In genomic region chr17:44655983-44656700, GRCh38 we compare ENCODE assay signal across 9 cellular contexts. TPM values are rescaled to one million over a fixed set of nuclear protein-coding genes. Genes with fewer than 3 reads are reported as not detected.
DNase-seq lines count a peak whose midpoint lies in the region; ATAC-seq lines count a peak whose summit lies in the region.
"Had no signal": no experiment of that assay in that cellular context is flagged by ENCODE, and none has a peak within 500 bp of the region (broad histone marks: within the 10 kb centered on the region; RNA-seq: fewer than 3 reads in every experiment).

MEIOC (plus strand) TSS chr17:44656468; CDS start chr17:44656614, 146 bp downstream.

- intact Hi-C loops in posterior cingulate gyrus (cut with DNase I) = no loop called here

- peaks cover 5% of the 10 kb centered on the region for H3K9me3 ChIP-seq in iPS-18c (ENCODE audit: control insufficient read depth, insufficient read depth, low read length)

- DNase-seq in Daoy (ENCODE audit: low read depth) (peak; percentile 28), NCI-H1930 (lab: John Stamatoyannopoulos, UW) (peak; percentile 81 to 88), activated T-cell treated with anti-CD3 and anti-CD28 coated beads for 48 hours (ENCODE audit: low read depth) (peak; percentile 52), posterior cingulate gyrus (no peak)
- peak; percentile 11 for DNase-seq in stimulated activated CD8-positive, alpha-beta memory T cell treated with anti-CD3 and anti-CD28 coated beads, Interleukin-15, amount 100 ng/mL, for 24 hours (ENCODE audit: low read depth)

- H3K4me3 ChIP-seq in iPS-18c (ENCODE audit: insufficient read depth, low read depth, low read length) = peak within 1 kb of the TSS; percentile 47

- ATAC-seq in HG03432 (IDR thresholded peaks at IDR 0.05; ENCODE audit: unreplicated experiment) (no peak), HG03025 (IDR thresholded peaks at IDR 0.05; ENCODE audit: low FRiP score, unreplicated experiment) (no peak)

RNA-seq across cellular contexts. Expression of gene MEIOC, which starts in this region (rescaled TPM):
- 0.27 and 0.34 TPM in 2 replicates for total RNA-seq in Daoy (2014; rRNA removed; shearing (Covaris generic))
- total RNA-seq: lung microvascular endothelial cell had no signal

Comparison
In these comparisons a context has a peak if more than half of its experiments do, and no peak if none do; other contexts are left out.
1. Peak in DNase-seq in Daoy; RNA of the gene not detected or under 1 TPM.
2. DNase-seq: peak in NCI-H1930 (2 of 2), activated T-cell treated with anti-CD3 and anti-CD28 coated beads for 48 hours (single experiment) and stimulated activated CD8-positive, alpha-beta memory T cell treated with anti-CD3 and anti-CD28 coated beads, Interleukin-15, amount 100 ng/mL, for 24 hours (single experiment); none in posterior cingulate gyrus (0 of 10).